ENCODE assay signal across 1 cellular context in genomic region chr2:64203131-64204005, GRCh38.
TF ChIP-seq lines count a peak whose summit lies in the region.

No MANE protein-coding gene starts in this region.

TF ChIP-seq in GM12878, 131 proteins besides CTCF, POLR2A, EP300 and RAD21:
- no peak for TF ChIP-seq MTA2 (IDR thresholded peaks at IDR 0.05; ENCODE audit: low read depth)
- no peak for TF ChIP-seq ASH2L (IDR thresholded peaks at IDR 0.05; ENCODE audit: borderline replicate concordance, low read depth)
- TF ChIP-seq RUNX3 (IDR thresholded peaks at IDR 0.05; ENCODE audit: low read length) = 0 out of 2 replicates have a peak, but pooled peaks have one; percentile 21
- TF ChIP-seq CHD1 (IDR thresholded peaks at IDR 0.05; ENCODE audit: low read depth, low read length) = no peak
- TF ChIP-seq SKIL (IDR thresholded peaks at IDR 0.05; ENCODE audit: low read depth, poor library complexity, severe bottlenecking) = no peak
